Comparison of ENCODE assay signal across 8 cellular contexts in the genomic region with DNA sequence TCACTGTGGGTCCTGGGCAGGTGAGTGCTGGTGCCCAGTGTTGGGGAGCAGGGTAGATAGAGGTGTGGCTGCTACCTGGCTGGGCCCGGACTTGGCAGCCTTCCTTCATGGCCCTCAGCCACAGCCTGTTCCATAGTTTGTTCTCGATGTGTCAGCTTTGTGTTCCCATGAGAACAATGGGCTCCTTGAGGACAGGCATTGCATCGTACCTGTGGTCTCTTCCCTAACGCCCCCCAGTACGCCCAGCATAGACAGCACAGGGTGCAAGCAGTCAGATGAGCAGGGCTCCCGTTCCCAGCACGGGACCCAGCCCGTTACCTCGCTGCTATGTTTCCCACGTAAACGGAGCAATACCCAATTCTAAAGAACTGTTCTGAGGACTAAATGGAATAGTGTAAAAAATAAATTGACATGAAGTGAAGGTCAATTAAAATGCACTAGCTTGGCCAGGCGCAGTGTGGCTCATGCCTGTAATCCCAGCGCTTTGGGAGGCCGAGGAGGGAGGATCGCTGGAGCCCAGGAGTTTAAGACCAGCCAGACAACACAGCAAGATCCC. TPM values are rescaled to one million over a fixed set of nuclear protein-coding genes. Genes with fewer than 3 reads are reported as not detected.
DNase-seq lines count a peak whose midpoint lies in the region; ATAC-seq and TF ChIP-seq lines count a peak whose summit lies in the region.

No MANE protein-coding gene starts in this region.

- H3K27me3 ChIP-seq in HCT116 (ENCODE audit: insufficient read depth, low read length) (0 out of 2 replicates have a peak, but pooled peaks cover 10% of the 10 kb centered on the region), iPS-18a (ENCODE audit: control insufficient read depth, insufficient read depth, low read length) (peaks cover 9% of the 10 kb centered on the region), spleen (replicated peaks in 1 of 7) (no peaks in the 10 kb centered on the region)

- H3K9me3 ChIP-seq in HCT116 (ENCODE audit: control insufficient read depth in 1 of 2, insufficient read depth in 1 of 2, low read depth in 1 of 2, low read length in 2 of 2): no peaks in the 10 kb centered on the region
- H3K9me3 ChIP-seq in iPS-18a (ENCODE audit: control insufficient read depth, low read depth, low read length): no peaks in the 10 kb centered on the region
- H3K9me3 ChIP-seq in spleen: no peaks in the 10 kb centered on the region

- 0 out of 2 replicates have a peak, but pooled peaks cover 5% of the 10 kb centered on the region for H4K20me1 ChIP-seq in HCT116 (ENCODE audit: insufficient read depth)

- H3K36me3 Mint-ChIP-seq in activated CD8-positive, alpha-beta T cell treated with anti-CD3 and anti-CD28 coated beads, Interleukin-2, amount 10 ng/mL, durations not matched to agents 7 days and 5 days (ENCODE audit: low read depth): peaks cover 15% of the 10 kb centered on the region

- POLR2A ChIA-PET in HCT116 (lab: Charles Lee): interaction anchor here (1.2 kb wide), 1 partner anchor 11 kb away, joined by 3 read pairs; no protein-coding TSS in a partner anchor
- POLR2A ChIA-PET in activated CD8-positive, alpha-beta T cell treated with anti-CD3 and anti-CD28 coated beads, Interleukin-2, amount 10 ng/mL, durations not matched to agents 7 days and 5 days (lab: Charles Lee): interaction anchor here (1.0 kb wide), 1 partner anchor 139 kb away, joined by 3 read pairs; no protein-coding TSS in a partner anchor

- H3K27ac Mint-ChIP-seq in activated CD8-positive, alpha-beta T cell treated with anti-CD3 and anti-CD28 coated beads, Interleukin-2, amount 10 ng/mL, durations not matched to agents 7 days and 5 days: peak overlapping the region; percentile 84

- intact Hi-C loops in HCT116 (cut with micrococcal nuclease): no loop called here
- intact Hi-C loops in spleen (cut with DNase I; ENCODE audit: low total_unique reads): no loop called here

- peaks cover 41% of the 10 kb centered on the region for H3K79me2 ChIP-seq in HCT116 (ENCODE audit: insufficient read depth, low read length)

- H3K4me1 ChIP-seq in HCT116 (ENCODE audit: control insufficient read depth in 1 of 2, insufficient read depth in 2 of 2, low read length in 2 of 2) (peaks cover 11 to 23% of the 10 kb centered on the region in 2 experiments), iPS-18a (ENCODE audit: control insufficient read depth, low read depth, low read length) (peaks cover 12% of the 10 kb centered on the region), spleen (peaks cover 24 to 62% (median 43%) of the 10 kb centered on the region in 6 donors)

- CTCF ChIA-PET in HCT116 (lab: Charles Lee): interaction anchor here (1.2 kb wide), 1 partner anchor 199 kb away, joined by 3 read pairs; no protein-coding TSS in a partner anchor
- CTCF ChIA-PET in activated CD8-positive, alpha-beta T cell treated with anti-CD3 and anti-CD28 coated beads, Interleukin-2, amount 10 ng/mL, durations not matched to agents 7 days and 5 days (lab: Charles Lee): interaction anchor here (1.0 to 2.1 kb wide), 6 partner anchors 11 to 199 kb away, joined by 3 to 16 read pairs (median 6); a partner anchor contains a TSS

- H3K9me2 ChIP-seq in HCT116 (ENCODE audit: insufficient read depth): no peaks in the 10 kb centered on the region

- no peak for DNase-seq in HCT116 (ENCODE audit: low read depth, low spot score)
- no peak for DNase-seq in activated CD8-positive, alpha-beta T cell treated with anti-CD3 and anti-CD28 coated beads, Interleukin-2, amount 10 ng/mL, durations not matched to agents 7 days and 5 days
- peak; percentile 61 for DNase-seq in spleen
- no peak for DNase-seq in midbrain (lab: John Stamatoyannopoulos, UW)
- DNase-seq in retina: no peak
- DNase-seq in NCI-H345 treated with DMSO at 0.1 percent for 48 hours (lab: John Stamatoyannopoulos, UW; ENCODE audit: unreplicated experiment): no peak

- ATAC-seq in HCT116 (no peak; the same call in 1 of the 2 replicates), HG02588 (IDR thresholded peaks at IDR 0.05; ENCODE audit: unreplicated experiment) (no peak)
- ATAC-seq in activated CD8-positive, alpha-beta T cell treated with anti-CD3 and anti-CD28 coated beads, Interleukin-2, amount 10 ng/mL, durations not matched to agents 7 days and 5 days: no peak

- H2AFZ ChIP-seq in HCT116 (ENCODE audit: low read depth, low read length, poor library complexity, severe bottlenecking): no peak overlapping the region

- no peaks in the 10 kb centered on the region for H3K9me3 Mint-ChIP-seq in activated CD8-positive, alpha-beta T cell treated with anti-CD3 and anti-CD28 coated beads, Interleukin-2, amount 10 ng/mL, durations not matched to agents 7 days and 5 days (ENCODE audit: insufficient read depth)

- WGBS in spleen, 5 donors: 88 to 90% (median 89%) methylated on average over 12 to 15 of the region's 15 CpGs

- peaks cover 49% of the 10 kb centered on the region for H3K4me1 Mint-ChIP-seq in activated CD8-positive, alpha-beta T cell treated with anti-CD3 and anti-CD28 coated beads, Interleukin-2, amount 10 ng/mL, durations not matched to agents 7 days and 5 days (ENCODE audit: low read depth)

- H3K4me3 ChIP-seq in HCT116 (replicated peaks in 1 of 2; ENCODE audit: low read depth in 1 of 2, low read length in 2 of 2): peak overlapping the region; percentile 62 to 93
- peak overlapping the region; percentile 97 for H3K4me3 ChIP-seq in iPS-18a (ENCODE audit: low read length)
- H3K4me3 ChIP-seq in spleen: peak overlapping the region; percentile 75 to 99 (median 98)

- TF ChIP-seq RAD21 in HCT116 (IDR thresholded peaks at IDR 0.05; ENCODE audit: low read depth): no peak

- no peaks in the 10 kb centered on the region for H3K27me3 Mint-ChIP-seq in activated CD8-positive, alpha-beta T cell treated with anti-CD3 and anti-CD28 coated beads, Interleukin-2, amount 10 ng/mL, durations not matched to agents 7 days and 5 days (ENCODE audit: low read depth)

- H3K36me3 ChIP-seq in HCT116 (ENCODE audit: control insufficient read depth in 1 of 2, insufficient read depth in 2 of 2, low read length in 2 of 2) (peaks cover 6 to 10% of the 10 kb centered on the region in 2 experiments), iPS-18a (ENCODE audit: control insufficient read depth, low read depth, low read length) (peaks cover 7% of the 10 kb centered on the region), spleen (peaks cover 0 to 30% (median 8%) of the 10 kb centered on the region in 6 donors)

- peak overlapping the region; percentile 86 for H3K4me3 Mint-ChIP-seq in activated CD8-positive, alpha-beta T cell treated with anti-CD3 and anti-CD28 coated beads, Interleukin-2, amount 10 ng/mL, durations not matched to agents 7 days and 5 days

- peak overlapping the region; percentile 61 for H3K27ac ChIP-seq in HCT116 (ENCODE audit: low read depth, low read length)
- no peak overlapping the region for H3K27ac ChIP-seq in iPS-18a (ENCODE audit: low read length)
- peak overlapping the region in 6 of 8 donors; percentile 61 to 86 (median 81) for H3K27ac ChIP-seq in spleen

- TF ChIP-seq POLR2A in HCT116 (IDR thresholded peaks at IDR 0.05; ENCODE audit: borderline replicate concordance, extremely low read depth, insufficient read depth, insufficient read length): no peak
- TF ChIP-seq POLR2A in spleen (IDR thresholded peaks at IDR 0.05): no peak

- RAD21 ChIA-PET in HCT116 (lab: Charles Lee; ENCODE audit: low non-redundant PET in 1 of 2, low total read pairs in 2 of 2, uncharacterized antibody in 2 of 2, unreplicated experiment in 2 of 2): no interaction called here

- TF ChIP-seq CTCF in HCT116 (IDR thresholded peaks at IDR 0.05 in 2 of 3, conservative IDR thresholded peaks at IDR 0.05 in 1 of 3; ENCODE audit: borderline replicate concordance in 1 of 3, insufficient read depth in 1 of 3, low read depth in 2 of 3, low read length in 2 of 3) (no peak), spleen (IDR thresholded peaks at IDR 0.05 in 8 of 11, conservative IDR thresholded peaks at IDR 0.05 in 3 of 11) (no peak)

- TSS peak; percentile 80 for BruUV-seq in HCT116 (replicated peaks; lab: Mats Ljungman, UMichigan)

- peak overlapping the region; percentile 82 for H3K4me2 ChIP-seq in HCT116 (ENCODE audit: low read length)

- H3K9ac ChIP-seq in HCT116 (ENCODE audit: low read length): peak overlapping the region; percentile 94
- H3K9ac ChIP-seq in iPS-18a (ENCODE audit: low read length): peak overlapping the region; percentile 81

TF ChIP-seq in HCT116, 20 proteins besides CTCF, POLR2A, EP300 and RAD21 (continues in another document):
- TF ChIP-seq POLR2AphosphoS5 (IDR thresholded peaks at IDR 0.05; ENCODE audit: low read depth, low read length) (no peak), SP1 (IDR thresholded peaks at IDR 0.05; ENCODE audit: low read depth) (no peak), SRF (IDR thresholded peaks at IDR 0.05; ENCODE audit: low read depth) (no peak), EGR1 (IDR thresholded peaks at IDR 0.05; ENCODE audit: low read depth) (no peak), TCF7L2 (IDR thresholded peaks at IDR 0.05; ENCODE audit: borderline replicate concordance, extremely low read depth, insufficient read depth, insufficient read length) (no peak), EZH2phosphoT487 (IDR thresholded peaks at IDR 0.05; ENCODE audit: borderline replicate concordance) (no peak), YY1 (IDR thresholded peaks at IDR 0.05; ENCODE audit: extremely low read depth, insufficient replicate concordance, low read depth, low read length) (no peak), ZFX (IDR thresholded peaks at IDR 0.05) (no peak), CBX3 (IDR thresholded peaks at IDR 0.05; ENCODE audit: low read depth) (no peak)
- TF ChIP-seq, protein P1, sequence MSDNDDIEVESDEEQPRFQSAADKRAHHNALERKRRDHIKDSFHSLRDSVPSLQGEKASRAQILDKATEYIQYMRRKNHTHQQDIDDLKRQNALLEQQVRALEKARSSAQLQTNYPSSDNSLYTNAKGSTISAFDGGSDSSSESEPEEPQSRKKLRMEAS (IDR thresholded peaks at IDR 0.05): no peak
- TF ChIP-seq, protein P2, sequence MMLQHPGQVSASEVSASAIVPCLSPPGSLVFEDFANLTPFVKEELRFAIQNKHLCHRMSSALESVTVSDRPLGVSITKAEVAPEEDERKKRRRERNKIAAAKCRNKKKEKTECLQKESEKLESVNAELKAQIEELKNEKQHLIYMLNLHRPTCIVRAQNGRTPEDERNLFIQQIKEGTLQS (IDR thresholded peaks at IDR 0.05): no peak

RNA-seq across cellular contexts. Expression of a gene that starts 0.8 kb away (rescaled TPM):
- total RNA-seq in HCT116 (2021; ENCODE audit: unreplicated experiment): 61.9 TPM
- polyA plus RNA-seq in HCT116 (2012): 45.6 and 46.8 TPM in 2 replicates
- total RNA-seq in activated CD8-positive, alpha-beta T cell treated with anti-CD3 and anti-CD28 coated beads, Interleukin-2, amount 10 ng/mL, durations not matched to agents 7 days and 5 days: 10 to 100 TPM; 56.6 to 60.4 TPM
- total RNA-seq in spleen: 10 to 100 TPM in 6 of 7 donors, 1 to 10 TPM in 1; 6.1 to 30.6 (median 26.4) TPM
- 10 to 100 TPM; 16.4 to 35.4 (median 28.5) TPM for polyA plus RNA-seq in spleen

RNA-seq across cellular contexts. Expression of a gene that starts 18.4 kb away (rescaled TPM):
- total RNA-seq in HCT116 (2021; ENCODE audit: unreplicated experiment) (1.5 TPM), spleen (100 to 1,000 TPM; 285 to 754 (median 415) TPM)
- 0.10 and 0.17 TPM in 2 replicates for polyA plus RNA-seq in HCT116 (2012)
- 100 to 1,000 TPM; 503 to 530 TPM for total RNA-seq in activated CD8-positive, alpha-beta T cell treated with anti-CD3 and anti-CD28 coated beads, Interleukin-2, amount 10 ng/mL, durations not matched to agents 7 days and 5 days
- 100 to 1,000 TPM in 2 of 3 donors, 10 to 100 TPM in 1; 92.1 to 332 (median 250) TPM for polyA plus RNA-seq in spleen

Comparison
In these comparisons a context has a peak if more than half of its experiments do, and no peak if none do; other contexts are left out.
1. RNA of a gene that starts 18.4 kb away (total RNA-seq): 503 to 530 TPM in activated CD8-positive, alpha-beta T cell treated with anti-CD3 and anti-CD28 coated beads, Interleukin-2, amount 10 ng/mL, durations not matched to agents 7 days and 5 days and 285 to 754 TPM in spleen; 1.5 TPM in HCT116 (single experiment); every median in the first group is over 100 times any median in the second.
2. Peak in every context shown above with its lines, with median percentiles within 50 percentile points of each other: H3K4me3 ChIP-seq.